16 cellular contexts compared by ENCODE assay signal in genomic region chr2:224378087-224379085, GRCh38. TPM values are rescaled to one million over a fixed set of nuclear protein-coding genes. Genes with fewer than 3 reads are reported as not detected.
DNase-seq lines count a peak whose midpoint lies in the region; ATAC-seq, FAIRE-seq and TF ChIP-seq lines count a peak whose summit lies in the region.
"Had no signal": no experiment of that assay in that cellular context is flagged by ENCODE, and none has a peak within 500 bp of the region (broad histone marks: within the 10 kb centered on the region; RNA-seq: fewer than 3 reads in every experiment).

No MANE protein-coding gene starts in this region.

- TF ChIP-seq CTCF in AG10803 (conservative IDR thresholded peaks at IDR 0.05; ENCODE audit: low read length) (peak; percentile 26), astrocyte (IDR thresholded peaks at IDR 0.05; ENCODE audit: insufficient read depth, low read depth, low read length) (peak; percentile 4), glutamatergic neuron (IDR thresholded peaks at IDR 0.05; ENCODE audit: partially characterized antibody, unreplicated experiment) (peak; percentile 26)

- H3K4me1 ChIP-seq in astrocyte (ENCODE audit: insufficient read depth, low read length), result no peaks in the 10 kb centered on the region
- H3K4me1 ChIP-seq: prostate gland had no signal

- H3K27ac Mint-ChIP-seq in astrocyte (ENCODE audit: unreplicated experiment) (no peak overlapping the region), glutamatergic neuron (ENCODE audit: unreplicated experiment) (no peak overlapping the region)
- H3K27ac Mint-ChIP-seq: T-helper 2 cell treated with Interferon-gamma antibody and Interleukin-4, amounts not matched to agents 5 μg/mL and 100 μg/mL, for 36 hours had no signal

- H3K4me2 ChIP-seq in astrocyte (ENCODE audit: low read length), result no peak overlapping the region

- H3K4me3 Mint-ChIP-seq in astrocyte (ENCODE audit: unreplicated experiment), result no peak overlapping the region
- no peak overlapping the region for H3K4me3 Mint-ChIP-seq in glutamatergic neuron (ENCODE audit: unreplicated experiment)
- H3K4me3 Mint-ChIP-seq: T-helper 2 cell treated with Interferon-gamma antibody and Interleukin-4, amounts not matched to agents 5 μg/mL and 100 μg/mL, for 36 hours had no signal

- H3K9me3 Mint-ChIP-seq in astrocyte (ENCODE audit: unreplicated experiment) (no peaks in the 10 kb centered on the region), glutamatergic neuron (ENCODE audit: unreplicated experiment) (peaks cover 2% of the 10 kb centered on the region)
- H3K9me3 Mint-ChIP-seq: T-helper 2 cell treated with Interferon-gamma antibody and Interleukin-4, amounts not matched to agents 5 μg/mL and 100 μg/mL, for 36 hours had no signal

- no peaks in the 10 kb centered on the region for H3K79me2 ChIP-seq in astrocyte (ENCODE audit: insufficient read depth, low read length)

- H3K4me1 Mint-ChIP-seq in astrocyte (ENCODE audit: low read depth, unreplicated experiment), result no peaks in the 10 kb centered on the region
- peaks cover 6% of the 10 kb centered on the region for H3K4me1 Mint-ChIP-seq in glutamatergic neuron (ENCODE audit: low read depth, unreplicated experiment)

- H3K9me3 ChIP-seq in astrocyte (ENCODE audit: insufficient read depth, low read depth, low read length), result no peaks in the 10 kb centered on the region
- H3K9me3 ChIP-seq: prostate gland had no signal

- no peak overlapping the region for H3K9ac ChIP-seq in astrocyte (ENCODE audit: low read length)

- H3K27me3 Mint-ChIP-seq in astrocyte (ENCODE audit: low read depth, unreplicated experiment), result peaks cover 2% of the 10 kb centered on the region
- peaks cover 2% of the 10 kb centered on the region for H3K27me3 Mint-ChIP-seq in glutamatergic neuron (ENCODE audit: unreplicated experiment)

- ATAC-seq in HG03045 (IDR thresholded peaks at IDR 0.05; ENCODE audit: unreplicated experiment), result no peak

- no peaks in the 10 kb centered on the region for H3K27me3 ChIP-seq in astrocyte (ENCODE audit: insufficient read depth, low read length)

- no peak overlapping the region for H2AFZ ChIP-seq in astrocyte (ENCODE audit: low read depth, low read length)

- H3K27ac ChIP-seq in astrocyte (ENCODE audit: low read depth, low read length), result no peak overlapping the region
- H3K27ac ChIP-seq: prostate gland, RWPE1 had no signal

- H3K36me3 Mint-ChIP-seq in astrocyte (ENCODE audit: low read depth, unreplicated experiment) (no peaks in the 10 kb centered on the region), glutamatergic neuron (ENCODE audit: unreplicated experiment) (no peaks in the 10 kb centered on the region)

- no peak for TF ChIP-seq POLR2A in H54 (IDR thresholded peaks at IDR 0.05; ENCODE audit: low read depth, low read length)

- no peaks in the 10 kb centered on the region for H4K20me1 ChIP-seq in astrocyte (ENCODE audit: insufficient read depth, low read length)

- H3K36me3 ChIP-seq in astrocyte (ENCODE audit: insufficient read depth, low read length), result no peaks in the 10 kb centered on the region
- H3K36me3 ChIP-seq: prostate gland had no signal

- no peak overlapping the region for H3K4me3 ChIP-seq in AG10803 (ENCODE audit: low read length)
- no peak overlapping the region for H3K4me3 ChIP-seq in astrocyte (ENCODE audit: insufficient read depth, low read depth, low read length)
- H3K4me3 ChIP-seq: prostate gland had no signal

- peak; percentile 60 for FAIRE-seq in H54 (lab: Jason Lieb, UNC)
- FAIRE-seq in astrocyte (lab: Jason Lieb, UNC), result no peak

- DNase-seq in AG10803 (ENCODE audit: low read depth) (no peak), H54 (ENCODE audit: insufficient read length, low spot score) (no peak), astrocyte (ENCODE audit: low read depth) (no peak), glutamatergic neuron (no peak), RKO (ENCODE audit: low spot score) (no peak), HuH-7.5 (ENCODE audit: low spot score) (no peak), hepatic stellate cell (ENCODE audit: low spot score) (no peak)
- DNase-seq: activated CD4-positive, alpha-beta T cell treated with anti-CD3 and anti-CD28 coated beads, Interleukin-2, amount 50 U/mL, for 4 hours; amniotic stem cell; DMS79 treated with DMSO at 0.1 percent for 48 hours; midbrain; NCI-H2029 had no signal

RNA-seq across cellular contexts. Expression of gene FAM124B, which starts 23.5 kb away (rescaled TPM):
- total RNA-seq in astrocyte (not detected in 2 replicates), glutamatergic neuron (ENCODE audit: unreplicated experiment) (1.3 TPM)
